14 cellular contexts compared by ENCODE assay signal in the genomic region with DNA sequence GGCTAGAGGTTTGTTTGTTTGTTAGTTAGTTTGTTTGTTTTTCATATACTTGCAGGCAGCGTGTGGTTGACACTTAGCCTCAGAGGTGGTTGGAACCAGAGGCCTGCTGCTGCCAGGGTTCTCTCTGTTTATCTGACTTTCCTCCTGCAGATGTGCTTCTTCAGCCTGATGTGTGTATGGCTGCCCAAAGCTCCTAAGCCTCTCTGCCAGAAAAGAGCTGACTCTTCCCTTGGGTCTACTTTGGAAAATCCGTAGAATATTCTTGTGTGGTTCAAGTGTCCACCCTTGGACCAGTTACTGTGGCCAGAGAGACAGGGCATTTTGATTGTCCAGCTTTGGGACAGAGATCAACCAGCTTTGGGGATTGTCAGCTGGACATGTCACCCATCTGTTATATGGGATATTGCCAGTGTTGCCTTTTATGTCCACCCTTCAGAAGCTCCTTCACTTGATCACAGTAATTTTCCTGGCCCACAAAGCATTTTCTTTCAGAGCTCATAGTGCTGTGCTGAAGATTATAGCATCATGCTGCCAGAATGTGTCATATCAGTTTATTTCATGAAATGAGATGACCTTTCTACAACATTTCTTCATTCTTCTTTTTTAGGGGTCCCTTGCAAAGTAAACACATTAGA.
A peak's percentile ranks its signal among the peaks of the same experiment; 100 is the strongest.
DNase-seq lines count a peak whose midpoint lies in the region; ATAC-seq and TF ChIP-seq lines count a peak whose summit lies in the region.
"Had no signal": no experiment of that assay in that cellular context is flagged by ENCODE, and none has a peak within 500 bp of the region (broad histone marks: within the 10 kb centered on the region; RNA-seq: fewer than 3 reads in every experiment).

No MANE protein-coding gene starts in this region.

- 67% methylated on average over 2 of the region's 2 CpGs for WGBS in prostate gland

- TF ChIP-seq POLR2A in prostate gland (IDR thresholded peaks at IDR 0.05) (no peak), uterus (IDR thresholded peaks at IDR 0.05) (no peak)

- peak; percentile 62 for DNase-seq in cerebellum (ENCODE audit: low spot score)
- no peak for DNase-seq in right atrium auricular region (ENCODE audit: low spot score)
- DNase-seq in prostate gland (ENCODE audit: low spot score): no peak
- no peak for DNase-seq in uterus
- DNase-seq in H4 (ENCODE audit: low spot score): no peak
- DNase-seq: activated CD4-positive, alpha-beta T cell treated with anti-CD3 and anti-CD28 coated beads for 1 hour; activated gamma-delta T cell treated with Interleukin-2 at 50 U/mL for 16 hours; body of pancreas; nucleus accumbens; spleen; stimulated activated naive CD4-positive, alpha-beta T cell; T-helper 2 cell had no signal

- H3K4me1 ChIP-seq in right atrium auricular region: peaks cover 0 to 42% of the 10 kb centered on the region in 2 donors
- H3K4me1 ChIP-seq in prostate gland (replicated peaks): no peaks in the 10 kb centered on the region
- H3K4me1 ChIP-seq in uterus: peaks cover 0 to 4% of the 10 kb centered on the region in 2 donors
- H3K4me1 ChIP-seq: spleen had no signal

- H3K27me3 ChIP-seq in right atrium auricular region: no peaks in the 10 kb centered on the region
- H3K27me3 ChIP-seq in prostate gland (replicated peaks; ENCODE audit: insufficient read depth): no peaks in the 10 kb centered on the region
- H3K27me3 ChIP-seq in uterus: no peaks in the 10 kb centered on the region
- H3K27me3 ChIP-seq: body of pancreas, spleen had no signal

- H3K4me3 ChIP-seq in right atrium auricular region (no peak overlapping the region), prostate gland (no peak overlapping the region), uterus (no peak overlapping the region)
- H3K4me3 ChIP-seq: body of pancreas, spleen had no signal

- H3K27ac ChIP-seq in right atrium auricular region: peak overlapping the region; percentile 87 to 91
- H3K27ac ChIP-seq in prostate gland: peak overlapping the region; percentile 44 to 50
- peak overlapping the region; percentile 65 to 88 for H3K27ac ChIP-seq in uterus
- H3K27ac ChIP-seq: body of pancreas had no signal

- H3K36me3 ChIP-seq in right atrium auricular region: no peaks in the 10 kb centered on the region
- no peaks in the 10 kb centered on the region for H3K36me3 ChIP-seq in prostate gland
- no peaks in the 10 kb centered on the region for H3K36me3 ChIP-seq in uterus

- intact Hi-C loops in prostate gland (cut with DNase I): loop anchor here (10.0 kb wide), 1 partner anchor 214 kb away; no protein-coding TSS in a partner anchor
- intact Hi-C loops in uterus (cut with DNase I; ENCODE audit: low total_unique reads): no loop called here

- ATAC-seq in GM18519 (IDR thresholded peaks at IDR 0.05; ENCODE audit: low FRiP score, unreplicated experiment) (no peak), GM21367 (IDR thresholded peaks at IDR 0.05; ENCODE audit: unreplicated experiment) (no peak)

- TF ChIP-seq CTCF in right atrium auricular region (IDR thresholded peaks at IDR 0.05) (no peak), prostate gland (IDR thresholded peaks at IDR 0.05) (no peak), uterus (IDR thresholded peaks at IDR 0.05) (no peak)

- H3K9me3 ChIP-seq in right atrium auricular region (peaks cover 0 to 6% of the 10 kb centered on the region in 2 donors), prostate gland (no peaks in the 10 kb centered on the region), uterus (no peaks in the 10 kb centered on the region)
- H3K9me3 ChIP-seq: body of pancreas had no signal
